ENCODE assay signal across 8 cellular contexts in the genomic region with DNA sequence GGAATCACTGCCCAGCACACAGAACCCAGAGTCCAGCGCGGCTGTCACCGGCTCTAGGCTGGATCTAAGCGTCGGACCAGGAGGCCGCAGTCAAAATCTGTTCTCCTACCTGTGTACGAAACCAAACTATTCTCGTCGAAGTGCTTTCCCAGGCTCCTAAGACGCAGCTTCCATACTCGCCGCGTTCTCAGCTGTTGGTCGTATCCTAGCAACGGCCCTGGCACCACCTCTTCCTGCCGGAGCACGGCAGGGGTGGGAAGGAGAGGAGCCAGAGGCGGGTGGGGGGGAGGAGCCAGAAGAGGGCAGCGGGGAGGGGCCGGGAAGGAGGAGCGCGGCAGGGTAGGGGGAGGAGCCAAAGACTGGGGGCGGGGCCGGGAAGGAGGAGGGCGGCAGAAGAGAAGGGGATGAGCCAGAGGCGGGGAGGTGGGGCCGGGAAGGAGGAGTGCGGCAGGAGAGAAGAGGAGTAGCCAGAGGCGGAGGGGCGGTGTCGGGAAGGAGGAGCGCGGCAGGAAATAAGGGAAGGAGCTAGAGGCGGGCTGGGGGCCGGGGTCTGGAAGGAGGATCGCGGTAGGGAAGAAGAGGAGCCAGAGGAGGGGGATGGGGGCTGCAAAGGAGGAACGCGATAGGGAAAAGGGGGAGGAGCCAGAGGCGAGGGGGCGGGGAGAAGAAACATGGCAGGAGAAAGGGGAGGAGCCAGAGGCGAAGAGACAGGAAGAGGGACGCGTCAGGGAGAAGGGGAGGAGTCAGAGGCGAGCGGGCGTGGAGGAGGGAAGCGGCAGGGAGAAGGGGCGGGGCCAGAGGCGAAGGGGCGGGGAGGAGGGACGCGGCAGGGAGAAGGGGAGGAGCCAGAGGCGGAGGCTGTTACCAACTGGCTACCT. TPM values are rescaled to one million over a fixed set of nuclear protein-coding genes. Genes with fewer than 3 reads are reported as not detected.
A peak's percentile ranks its signal among the peaks of the same experiment; 100 is the strongest.
DNase-seq lines count a peak whose midpoint lies in the region; ATAC-seq, FAIRE-seq and TF ChIP-seq lines count a peak whose summit lies in the region.

Gene IQUB, minus strand, starts transcription at position 213 of the 878 bp plus-strand sequence. CDS start 22,255 bp downstream, outside the sequence.

- peak within 1 kb of the TSS; percentile 47 for H3K4me3 ChIP-seq in upper lobe of right lung

- H3K27me3 ChIP-seq in upper lobe of right lung: no peaks in the 10 kb centered on the region

- no peaks in the 10 kb centered on the region for H3K9me3 ChIP-seq in upper lobe of right lung

- TF ChIP-seq CTCF in upper lobe of right lung (IDR thresholded peaks at IDR 0.05): no peak

- DNase-seq in GM12892 (ENCODE audit: insufficient read length): peak; percentile 66
- peak; percentile 74 for DNase-seq in NCI-H1436 treated with DMSO at 0.1 percent for 48 hours (lab: John Stamatoyannopoulos, UW)
- peak; percentile 95 for DNase-seq in T follicular helper cell (ENCODE audit: low read depth)
- DNase-seq in amniotic epithelial cell (ENCODE audit: low read depth): peak; percentile 95
- peak; percentile 99 for DNase-seq in left cardiac atrium
- DNase-seq in posterior vena cava (ENCODE audit: low spot score): peak; percentile 99
- DNase-seq in upper lobe of right lung: peak; percentile 99

- peak; percentile 39; the same call in 1 of the 2 replicates for TF ChIP-seq POLR2A in GM12892 (IDR thresholded peaks at IDR 0.05; ENCODE audit: low read depth, low read length)

- H3K27ac ChIP-seq in upper lobe of right lung: peak within 1 kb of the TSS; percentile 43

- H3K36me3 ChIP-seq in upper lobe of right lung: no peaks in the 10 kb centered on the region

- ATAC-seq in HG02840 (IDR thresholded peaks at IDR 0.05; ENCODE audit: low FRiP score, unreplicated experiment): peak; percentile 81
- peak; percentile 96 for ATAC-seq in left cardiac atrium
- ATAC-seq in upper lobe of right lung: peak; percentile 98

- intact Hi-C loops in left cardiac atrium (cut with DNase I) (no loop called here), posterior vena cava (cut with DNase I) (no loop called here), upper lobe of right lung (cut with DNase I) (no loop called here)

- H3K4me1 ChIP-seq in upper lobe of right lung: peaks cover 5% of the 10 kb centered on the region

- peak; percentile 93 for FAIRE-seq in GM12892 (lab: Jason Lieb, UNC)

RNA-seq across cellular contexts. Expression of gene IQUB, which starts in this region (rescaled TPM):
- 0.15 TPM for polyA plus RNA-seq in GM12892 (2012; ENCODE audit: missing spikeins)
- total RNA-seq in left cardiac atrium (under 1 TPM; 0.24 to 0.38 TPM), posterior vena cava (1 to 10 TPM in 1 of 2 donors, under 1 TPM in 1; 0.97 to 1.0 TPM), upper lobe of right lung (0.75 TPM)

Comparison
In these comparisons a context has a peak if more than half of its experiments do, and no peak if none do; other contexts are left out.
1. Peak in every context shown above with its lines: DNase-seq, ATAC-seq, H3K4me3 ChIP-seq and H3K27ac ChIP-seq.
2. Peak in DNase-seq and ATAC-seq in left cardiac atrium; RNA of the gene not detected or under 1 TPM.
3. Peak in DNase-seq, ATAC-seq, H3K4me3 ChIP-seq and H3K27ac ChIP-seq in upper lobe of right lung; RNA of the gene not detected or under 1 TPM.